Comparison of ENCODE assay signal across 8 cellular contexts in genomic region chr6:42251911-42252637, GRCh38. TPM values are rescaled to one million over a fixed set of nuclear protein-coding genes. Genes with fewer than 3 reads are reported as not detected.
DNase-seq lines count a peak whose midpoint lies in the region; ATAC-seq and TF ChIP-seq lines count a peak whose summit lies in the region.

No MANE protein-coding gene starts in this region.

- DNase-seq in AG10803 (ENCODE audit: low read depth) (peak; percentile 85), MV-4-11 (lab: John Stamatoyannopoulos, UW) (peak; percentile 14), brain pericyte (ENCODE audit: low read depth, low spot score) (peak; percentile 21), lung microvascular endothelial cell (ENCODE audit: low read depth in 2 of 2) (peak; percentile 65 to 90), GOT3 (lab: John Stamatoyannopoulos, UW) (no peak)

- TF ChIP-seq CTCF in AG10803 (conservative IDR thresholded peaks at IDR 0.05; ENCODE audit: low read length), result no peak

- no peak overlapping the region for H3K4me3 ChIP-seq in AG10803 (ENCODE audit: low read length)

- ATAC-seq in GM18498 (IDR thresholded peaks at IDR 0.05; ENCODE audit: unreplicated experiment) (no peak), GM21576 (IDR thresholded peaks at IDR 0.05; ENCODE audit: unreplicated experiment) (no peak), HG03342 (IDR thresholded peaks at IDR 0.05; ENCODE audit: unreplicated experiment) (no peak)

RNA-seq across cellular contexts. Expression of gene MRPS10, which starts 34.4 kb away (rescaled TPM):
- 31.0 and 37.9 TPM in 2 replicates for total RNA-seq in lung microvascular endothelial cell

RNA-seq across cellular contexts. Expression of gene GUCA1B, which starts 57.3 kb away (rescaled TPM):
- total RNA-seq in lung microvascular endothelial cell, result 0.20 and 0.22 TPM in 2 replicates
